1 cellular context compared by ENCODE assay signal in the genomic region with DNA sequence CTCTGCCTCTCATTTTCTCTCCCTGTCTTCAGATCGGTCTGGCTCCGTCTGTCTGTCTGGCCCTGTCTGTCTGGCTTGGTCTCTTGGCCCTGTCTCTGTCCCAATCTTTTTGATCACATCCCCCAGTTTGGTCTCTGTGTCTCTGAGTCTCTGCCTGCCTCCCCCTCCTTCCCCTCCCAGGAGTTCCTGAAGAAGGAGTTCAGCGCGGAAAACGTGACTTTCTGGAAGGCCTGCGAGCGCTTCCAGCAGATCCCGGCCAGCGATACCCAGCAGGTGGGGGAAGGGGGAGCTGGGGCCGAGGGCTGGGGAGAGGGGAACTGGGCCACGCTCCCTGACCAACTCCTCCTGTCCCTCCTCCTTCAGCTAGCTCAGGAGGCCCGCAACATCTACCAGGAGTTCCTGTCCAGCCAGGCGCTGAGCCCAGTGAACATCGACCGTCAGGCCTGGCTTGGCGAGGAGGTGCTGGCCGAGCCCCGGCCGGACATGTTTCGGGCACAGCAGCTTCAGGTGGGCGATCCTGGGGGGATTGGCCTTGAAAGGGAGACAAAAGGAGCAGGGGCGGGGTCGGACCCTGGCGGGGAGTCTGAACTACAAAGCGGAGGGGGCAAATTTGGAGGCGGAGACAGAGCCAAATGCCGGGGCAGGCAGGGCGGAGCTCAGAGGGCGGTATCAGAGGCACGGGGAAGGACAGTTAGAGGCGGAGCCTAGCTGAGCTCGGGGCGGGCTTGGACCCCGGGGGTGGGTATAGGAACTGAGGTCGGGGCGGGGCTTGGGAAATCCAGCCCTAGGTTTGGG.
TF ChIP-seq lines count a peak whose summit lies in the region.

No MANE protein-coding gene starts in this region.

TF ChIP-seq in HEK293, 187 proteins besides CTCF, POLR2A, EP300 and RAD21 (continued from another document and continues in another):
- TF ChIP-seq, protein P1, sequence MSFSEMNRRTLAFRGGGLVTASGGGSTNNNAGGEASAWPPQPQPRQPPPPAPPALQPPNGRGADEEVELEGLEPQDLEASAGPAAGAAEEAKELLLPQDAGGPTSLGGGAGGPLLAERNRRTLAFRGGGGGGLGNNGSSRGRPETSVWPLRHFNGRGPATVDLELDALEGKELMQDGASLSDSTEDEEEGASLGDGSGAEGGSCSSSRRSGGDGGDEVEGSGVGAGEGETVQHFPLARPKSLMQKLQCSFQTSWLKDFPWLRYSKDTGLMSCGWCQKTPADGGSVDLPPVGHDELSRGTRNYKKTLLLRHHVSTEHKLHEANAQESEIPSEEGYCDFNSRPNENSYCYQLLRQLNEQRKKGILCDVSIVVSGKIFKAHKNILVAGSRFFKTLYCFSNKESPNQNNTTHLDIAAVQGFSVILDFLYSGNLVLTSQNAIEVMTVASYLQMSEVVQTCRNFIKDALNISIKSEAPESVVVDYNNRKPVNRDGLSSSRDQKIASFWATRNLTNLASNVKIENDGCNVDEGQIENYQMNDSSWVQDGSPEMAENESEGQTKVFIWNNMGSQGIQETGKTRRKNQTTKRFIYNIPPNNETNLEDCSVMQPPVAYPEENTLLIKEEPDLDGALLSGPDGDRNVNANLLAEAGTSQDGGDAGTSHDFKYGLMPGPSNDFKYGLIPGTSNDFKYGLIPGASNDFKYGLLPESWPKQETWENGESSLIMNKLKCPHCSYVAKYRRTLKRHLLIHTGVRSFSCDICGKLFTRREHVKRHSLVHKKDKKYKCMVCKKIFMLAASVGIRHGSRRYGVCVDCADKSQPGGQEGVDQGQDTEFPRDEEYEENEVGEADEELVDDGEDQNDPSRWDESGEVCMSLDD (tag by site-specific recombination; IDR thresholded peaks at IDR 0.05), result no peak
- TF ChIP-seq, protein P2, sequence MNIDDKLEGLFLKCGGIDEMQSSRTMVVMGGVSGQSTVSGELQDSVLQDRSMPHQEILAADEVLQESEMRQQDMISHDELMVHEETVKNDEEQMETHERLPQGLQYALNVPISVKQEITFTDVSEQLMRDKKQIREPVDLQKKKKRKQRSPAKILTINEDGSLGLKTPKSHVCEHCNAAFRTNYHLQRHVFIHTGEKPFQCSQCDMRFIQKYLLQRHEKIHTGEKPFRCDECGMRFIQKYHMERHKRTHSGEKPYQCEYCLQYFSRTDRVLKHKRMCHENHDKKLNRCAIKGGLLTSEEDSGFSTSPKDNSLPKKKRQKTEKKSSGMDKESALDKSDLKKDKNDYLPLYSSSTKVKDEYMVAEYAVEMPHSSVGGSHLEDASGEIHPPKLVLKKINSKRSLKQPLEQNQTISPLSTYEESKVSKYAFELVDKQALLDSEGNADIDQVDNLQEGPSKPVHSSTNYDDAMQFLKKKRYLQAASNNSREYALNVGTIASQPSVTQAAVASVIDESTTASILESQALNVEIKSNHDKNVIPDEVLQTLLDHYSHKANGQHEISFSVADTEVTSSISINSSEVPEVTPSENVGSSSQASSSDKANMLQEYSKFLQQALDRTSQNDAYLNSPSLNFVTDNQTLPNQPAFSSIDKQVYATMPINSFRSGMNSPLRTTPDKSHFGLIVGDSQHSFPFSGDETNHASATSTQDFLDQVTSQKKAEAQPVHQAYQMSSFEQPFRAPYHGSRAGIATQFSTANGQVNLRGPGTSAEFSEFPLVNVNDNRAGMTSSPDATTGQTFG (tag by site-specific recombination; IDR thresholded peaks at IDR 0.05; ENCODE audit: borderline replicate concordance), result no peak
- TF ChIP-seq ZNF555 (tag by site-specific recombination; conservative IDR thresholded peaks at IDR 0.05) (no peak), ZBTB48 (tag by site-specific recombination; IDR thresholded peaks at IDR 0.05) (peak; percentile 93), ZNF529 (tag by site-specific recombination; IDR thresholded peaks at IDR 0.05; ENCODE audit: insufficient replicate concordance) (no peak), ZNF112 (tag by site-specific recombination; IDR thresholded peaks at IDR 0.05) (no peak), ZNF544 (tag by site-specific recombination; IDR thresholded peaks at IDR 0.05) (no peak), ZNF132 (tag by site-specific recombination; IDR thresholded peaks at IDR 0.05; ENCODE audit: borderline replicate concordance) (no peak), ZNF184 (tag by site-specific recombination; IDR thresholded peaks at IDR 0.05) (no peak), ZNF155 (tag by site-specific recombination; IDR thresholded peaks at IDR 0.05) (no peak), PRDM1 (tag by site-specific recombination; IDR thresholded peaks at IDR 0.05) (no peak), ZNF623 (tag by site-specific recombination; IDR thresholded peaks at IDR 0.05) (no peak), ZNF37A (tag by site-specific recombination; IDR thresholded peaks at IDR 0.05) (no peak), ZNF626 (tag by site-specific recombination; IDR thresholded peaks at IDR 0.05) (no peak), ZNF350 (tag by site-specific recombination; IDR thresholded peaks at IDR 0.05) (no peak), SP7 (tag by site-specific recombination; IDR thresholded peaks at IDR 0.05) (peak; percentile 56), ZSCAN23 (tag by site-specific recombination; IDR thresholded peaks at IDR 0.05) (no peak), ZNF426 (tag by site-specific recombination; IDR thresholded peaks at IDR 0.05) (no peak), ZNF16 (tag by site-specific recombination; IDR thresholded peaks at IDR 0.05; ENCODE audit: low read depth) (no peak), ZNF24 (tag by site-specific recombination; IDR thresholded peaks at IDR 0.05) (0 out of 2 replicates have a peak, but pooled peaks have one; percentile 18), ZNF660 (tag by site-specific recombination; IDR thresholded peaks at IDR 0.05) (no peak), ZNF548 (tag by site-specific recombination; IDR thresholded peaks at IDR 0.05) (no peak), GLI2 (tag by site-specific recombination; IDR thresholded peaks at IDR 0.05; ENCODE audit: borderline replicate concordance, low read depth) (no peak), GLIS2 (tag by site-specific recombination; IDR thresholded peaks at IDR 0.05) (peak; percentile 86), GLIS1 (tag by site-specific recombination; IDR thresholded peaks at IDR 0.05) (peak; percentile 34; the same call in 1 of the 2 replicates), ZBTB20 (tag by site-specific recombination; IDR thresholded peaks at IDR 0.05) (peak; percentile 52; the same call in 1 of the 2 replicates)
- TF ChIP-seq, protein P3, sequence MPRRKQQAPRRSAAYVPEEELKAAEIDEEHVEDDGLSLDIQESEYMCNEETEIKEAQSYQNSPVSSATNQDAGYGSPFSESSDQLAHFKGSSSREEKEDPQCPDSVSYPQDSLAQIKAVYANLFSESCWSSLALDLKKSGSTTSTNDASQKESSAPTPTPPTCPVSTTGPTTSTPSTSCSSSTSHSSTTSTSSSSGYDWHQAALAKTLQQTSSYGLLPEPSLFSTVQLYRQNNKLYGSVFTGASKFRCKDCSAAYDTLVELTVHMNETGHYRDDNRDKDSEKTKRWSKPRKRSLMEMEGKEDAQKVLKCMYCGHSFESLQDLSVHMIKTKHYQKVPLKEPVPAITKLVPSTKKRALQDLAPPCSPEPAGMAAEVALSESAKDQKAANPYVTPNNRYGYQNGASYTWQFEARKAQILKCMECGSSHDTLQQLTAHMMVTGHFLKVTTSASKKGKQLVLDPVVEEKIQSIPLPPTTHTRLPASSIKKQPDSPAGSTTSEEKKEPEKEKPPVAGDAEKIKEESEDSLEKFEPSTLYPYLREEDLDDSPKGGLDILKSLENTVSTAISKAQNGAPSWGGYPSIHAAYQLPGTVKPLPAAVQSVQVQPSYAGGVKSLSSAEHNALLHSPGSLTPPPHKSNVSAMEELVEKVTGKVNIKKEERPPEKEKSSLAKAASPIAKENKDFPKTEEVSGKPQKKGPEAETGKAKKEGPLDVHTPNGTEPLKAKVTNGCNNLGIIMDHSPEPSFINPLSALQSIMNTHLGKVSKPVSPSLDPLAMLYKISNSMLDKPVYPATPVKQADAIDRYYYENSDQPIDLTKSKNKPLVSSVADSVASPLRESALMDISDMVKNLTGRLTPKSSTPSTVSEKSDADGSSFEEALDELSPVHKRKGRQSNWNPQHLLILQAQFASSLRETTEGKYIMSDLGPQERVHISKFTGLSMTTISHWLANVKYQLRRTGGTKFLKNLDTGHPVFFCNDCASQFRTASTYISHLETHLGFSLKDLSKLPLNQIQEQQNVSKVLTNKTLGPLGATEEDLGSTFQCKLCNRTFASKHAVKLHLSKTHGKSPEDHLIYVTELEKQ (tag by site-specific recombination; IDR thresholded peaks at IDR 0.05; ENCODE audit: borderline replicate concordance), result no peak
- TF ChIP-seq, protein P4, sequence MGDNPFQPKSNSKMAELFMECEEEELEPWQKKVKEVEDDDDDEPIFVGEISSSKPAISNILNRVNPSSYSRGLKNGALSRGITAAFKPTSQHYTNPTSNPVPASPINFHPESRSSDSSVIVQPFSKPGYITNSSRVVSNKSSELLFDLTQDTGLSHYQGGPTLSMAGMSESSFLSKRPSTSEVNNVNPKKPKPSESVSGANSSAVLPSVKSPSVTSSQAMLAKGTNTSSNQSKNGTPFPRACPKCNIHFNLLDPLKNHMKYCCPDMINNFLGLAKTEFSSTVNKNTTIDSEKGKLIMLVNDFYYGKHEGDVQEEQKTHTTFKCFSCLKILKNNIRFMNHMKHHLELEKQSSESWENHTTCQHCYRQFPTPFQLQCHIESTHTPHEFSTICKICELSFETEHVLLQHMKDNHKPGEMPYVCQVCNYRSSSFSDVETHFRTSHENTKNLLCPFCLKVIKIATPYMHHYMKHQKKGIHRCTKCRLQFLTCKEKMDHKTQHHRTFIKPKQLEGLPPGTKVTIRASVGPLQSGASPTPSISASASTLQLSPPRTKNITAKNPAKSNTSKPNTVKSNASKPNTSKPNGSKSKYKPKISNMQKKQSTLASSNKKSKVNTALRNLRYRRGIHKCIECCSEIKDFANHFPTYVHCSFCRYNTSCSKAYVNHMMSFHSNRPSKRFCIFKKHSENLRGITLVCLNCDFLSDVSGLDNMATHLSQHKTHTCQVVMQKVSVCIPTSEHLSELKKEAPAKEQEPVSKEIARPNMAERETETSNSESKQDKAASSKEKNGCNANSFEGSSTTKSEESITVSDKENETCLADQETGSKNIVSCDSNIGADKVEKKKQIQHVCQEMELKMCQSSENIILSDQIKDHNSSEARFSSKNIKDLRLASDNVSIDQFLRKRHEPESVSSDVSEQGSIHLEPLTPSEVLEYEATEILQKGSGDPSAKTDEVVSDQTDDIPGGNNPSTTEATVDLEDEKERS (tag by site-specific recombination; IDR thresholded peaks at IDR 0.05), result no peak
- TF ChIP-seq, protein P5, sequence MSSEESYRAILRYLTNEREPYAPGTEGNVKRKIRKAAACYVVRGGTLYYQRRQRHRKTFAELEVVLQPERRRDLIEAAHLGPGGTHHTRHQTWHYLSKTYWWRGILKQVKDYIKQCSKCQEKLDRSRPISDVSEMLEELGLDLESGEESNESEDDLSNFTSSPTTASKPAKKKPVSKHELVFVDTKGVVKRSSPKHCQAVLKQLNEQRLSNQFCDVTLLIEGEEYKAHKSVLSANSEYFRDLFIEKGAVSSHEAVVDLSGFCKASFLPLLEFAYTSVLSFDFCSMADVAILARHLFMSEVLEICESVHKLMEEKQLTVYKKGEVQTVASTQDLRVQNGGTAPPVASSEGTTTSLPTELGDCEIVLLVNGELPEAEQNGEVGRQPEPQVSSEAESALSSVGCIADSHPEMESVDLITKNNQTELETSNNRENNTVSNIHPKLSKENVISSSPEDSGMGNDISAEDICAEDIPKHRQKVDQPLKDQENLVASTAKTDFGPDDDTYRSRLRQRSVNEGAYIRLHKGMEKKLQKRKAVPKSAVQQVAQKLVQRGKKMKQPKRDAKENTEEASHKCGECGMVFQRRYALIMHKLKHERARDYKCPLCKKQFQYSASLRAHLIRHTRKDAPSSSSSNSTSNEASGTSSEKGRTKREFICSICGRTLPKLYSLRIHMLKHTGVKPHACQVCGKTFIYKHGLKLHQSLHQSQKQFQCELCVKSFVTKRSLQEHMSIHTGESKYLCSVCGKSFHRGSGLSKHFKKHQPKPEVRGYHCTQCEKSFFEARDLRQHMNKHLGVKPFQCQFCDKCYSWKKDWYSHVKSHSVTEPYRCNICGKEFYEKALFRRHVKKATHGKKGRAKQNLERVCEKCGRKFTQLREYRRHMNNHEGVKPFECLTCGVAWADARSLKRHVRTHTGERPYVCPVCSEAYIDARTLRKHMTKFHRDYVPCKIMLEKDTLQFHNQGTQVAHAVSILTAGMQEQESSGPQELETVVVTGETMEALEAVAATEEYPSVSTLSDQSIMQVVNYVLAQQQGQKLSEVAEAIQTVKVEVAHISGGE (tag by site-specific recombination; conservative IDR thresholded peaks at IDR 0.05; ENCODE audit: low read depth), result no peak
- TF ChIP-seq, protein P6, sequence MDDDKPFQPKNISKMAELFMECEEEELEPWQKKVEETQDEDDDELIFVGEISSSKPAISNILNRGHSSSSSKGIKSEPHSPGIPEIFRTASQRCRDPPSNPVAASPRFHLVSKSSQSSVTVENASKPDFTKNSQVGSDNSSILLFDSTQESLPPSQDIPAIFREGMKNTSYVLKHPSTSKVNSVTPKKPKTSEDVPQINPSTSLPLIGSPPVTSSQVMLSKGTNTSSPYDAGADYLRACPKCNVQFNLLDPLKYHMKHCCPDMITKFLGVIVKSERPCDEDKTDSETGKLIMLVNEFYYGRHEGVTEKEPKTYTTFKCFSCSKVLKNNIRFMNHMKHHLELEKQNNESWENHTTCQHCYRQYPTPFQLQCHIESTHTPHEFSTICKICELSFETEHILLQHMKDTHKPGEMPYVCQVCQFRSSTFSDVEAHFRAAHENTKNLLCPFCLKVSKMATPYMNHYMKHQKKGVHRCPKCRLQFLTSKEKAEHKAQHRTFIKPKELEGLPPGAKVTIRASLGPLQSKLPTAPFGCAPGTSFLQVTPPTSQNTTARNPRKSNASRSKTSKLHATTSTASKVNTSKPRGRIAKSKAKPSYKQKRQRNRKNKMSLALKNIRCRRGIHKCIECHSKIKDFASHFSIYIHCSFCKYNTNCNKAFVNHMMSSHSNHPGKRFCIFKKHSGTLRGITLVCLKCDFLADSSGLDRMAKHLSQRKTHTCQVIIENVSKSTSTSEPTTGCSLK (tag by site-specific recombination; IDR thresholded peaks at IDR 0.05), result no peak
- TF ChIP-seq, protein P7, sequence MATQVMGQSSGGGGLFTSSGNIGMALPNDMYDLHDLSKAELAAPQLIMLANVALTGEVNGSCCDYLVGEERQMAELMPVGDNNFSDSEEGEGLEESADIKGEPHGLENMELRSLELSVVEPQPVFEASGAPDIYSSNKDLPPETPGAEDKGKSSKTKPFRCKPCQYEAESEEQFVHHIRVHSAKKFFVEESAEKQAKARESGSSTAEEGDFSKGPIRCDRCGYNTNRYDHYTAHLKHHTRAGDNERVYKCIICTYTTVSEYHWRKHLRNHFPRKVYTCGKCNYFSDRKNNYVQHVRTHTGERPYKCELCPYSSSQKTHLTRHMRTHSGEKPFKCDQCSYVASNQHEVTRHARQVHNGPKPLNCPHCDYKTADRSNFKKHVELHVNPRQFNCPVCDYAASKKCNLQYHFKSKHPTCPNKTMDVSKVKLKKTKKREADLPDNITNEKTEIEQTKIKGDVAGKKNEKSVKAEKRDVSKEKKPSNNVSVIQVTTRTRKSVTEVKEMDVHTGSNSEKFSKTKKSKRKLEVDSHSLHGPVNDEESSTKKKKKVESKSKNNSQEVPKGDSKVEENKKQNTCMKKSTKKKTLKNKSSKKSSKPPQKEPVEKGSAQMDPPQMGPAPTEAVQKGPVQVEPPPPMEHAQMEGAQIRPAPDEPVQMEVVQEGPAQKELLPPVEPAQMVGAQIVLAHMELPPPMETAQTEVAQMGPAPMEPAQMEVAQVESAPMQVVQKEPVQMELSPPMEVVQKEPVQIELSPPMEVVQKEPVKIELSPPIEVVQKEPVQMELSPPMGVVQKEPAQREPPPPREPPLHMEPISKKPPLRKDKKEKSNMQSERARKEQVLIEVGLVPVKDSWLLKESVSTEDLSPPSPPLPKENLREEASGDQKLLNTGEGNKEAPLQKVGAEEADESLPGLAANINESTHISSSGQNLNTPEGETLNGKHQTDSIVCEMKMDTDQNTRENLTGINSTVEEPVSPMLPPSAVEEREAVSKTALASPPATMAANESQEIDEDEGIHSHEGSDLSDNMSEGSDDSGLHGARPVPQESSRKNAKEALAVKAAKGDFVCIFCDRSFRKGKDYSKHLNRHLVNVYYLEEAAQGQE (tag by site-specific recombination; IDR thresholded peaks at IDR 0.05), result peak; percentile 12; the same call in 1 of the 2 replicates
